Comparison of ENCODE assay signal across 15 cellular contexts in genomic region chr9:130883479-130883878, GRCh38. TPM values are rescaled to one million over a fixed set of nuclear protein-coding genes. Genes with fewer than 3 reads are reported as not detected.
DNase-seq lines count a peak whose midpoint lies in the region; ATAC-seq and TF ChIP-seq lines count a peak whose summit lies in the region.
"Had no signal": no experiment of that assay in that cellular context is flagged by ENCODE, and none has a peak within 500 bp of the region (broad histone marks: within the 10 kb centered on the region; RNA-seq: fewer than 3 reads in every experiment).

No MANE protein-coding gene starts in this region.

- H3K4me3 Mint-ChIP-seq in endodermal cell: no peak overlapping the region
- no peak overlapping the region for H3K4me3 Mint-ChIP-seq in progenitor cell of endocrine pancreas (ENCODE audit: low read depth)
- H3K4me3 Mint-ChIP-seq: CD4-positive, CD25-positive, alpha-beta regulatory T cell had no signal

- H3K4me1 ChIP-seq in endodermal cell (ENCODE audit: control insufficient read depth, insufficient read depth, low read length) (peaks cover 3% of the 10 kb centered on the region), transverse colon (peaks cover 0 to 5% (median 0%) of the 10 kb centered on the region in 4 donors)
- H3K4me1 ChIP-seq: BE2C, Caco-2, HAP-1 had no signal

- no peaks in the 10 kb centered on the region for H3K27me3 Mint-ChIP-seq in endodermal cell (ENCODE audit: insufficient read depth)
- no peaks in the 10 kb centered on the region for H3K27me3 Mint-ChIP-seq in progenitor cell of endocrine pancreas
- H3K27me3 Mint-ChIP-seq: CD4-positive, CD25-positive, alpha-beta regulatory T cell had no signal

- no peak for ATAC-seq in GM18861 (IDR thresholded peaks at IDR 0.05; ENCODE audit: unreplicated experiment)
- no peak for ATAC-seq in HG03378 (IDR thresholded peaks at IDR 0.05; ENCODE audit: unreplicated experiment)

- intact Hi-C loops in transverse colon (cut with DNase I; ENCODE audit: low total_unique reads): no loop called here

- H3K9ac ChIP-seq in endodermal cell (ENCODE audit: extremely low read depth, low read length, poor library complexity, severe bottlenecking): no peak overlapping the region

- peaks cover 85% of the 10 kb centered on the region for H3K36me3 Mint-ChIP-seq in endodermal cell (ENCODE audit: low read depth)
- peaks cover 36% of the 10 kb centered on the region for H3K36me3 Mint-ChIP-seq in progenitor cell of endocrine pancreas (ENCODE audit: insufficient read depth)

- peak overlapping the region; percentile 75; the same call in 1 of the 2 replicates for H3K27ac ChIP-seq in RWPE1
- no peak overlapping the region for H3K27ac ChIP-seq in endodermal cell (ENCODE audit: low read depth, low read length)
- H3K27ac ChIP-seq in transverse colon: no peak overlapping the region

- in situ Hi-C loops in transverse colon (cut with MboI; ENCODE audit: low pct_ligation_motif_present in 1 of 4, low pct_unique_long_range_greater_than_20kb in 1 of 4, low sequenced_read_pairs in 3 of 4): no loop called here

- no peak for TF ChIP-seq EP300 in transverse colon (IDR thresholded peaks at IDR 0.05; ENCODE audit: low read depth)

- DNase-seq in RWPE1 (ENCODE audit: low spot score): no peak
- peak; percentile 42 for DNase-seq in endodermal cell
- no peak for DNase-seq in progenitor cell of endocrine pancreas (ENCODE audit: low spot score, unreplicated experiment)
- DNase-seq in SIG-M5 (lab: John Stamatoyannopoulos, UW): no peak
- DNase-seq in transverse colon: no peak
- DNase-seq: ACHN; BE2C; C1 segment of cervical spinal cord; Caco-2; CD4-positive, CD25-positive, alpha-beta regulatory T cell had no signal

- H3K9me3 Mint-ChIP-seq in endodermal cell (no peaks in the 10 kb centered on the region), progenitor cell of endocrine pancreas (ENCODE audit: low read depth) (no peaks in the 10 kb centered on the region)
- H3K9me3 Mint-ChIP-seq: CD4-positive, CD25-positive, alpha-beta regulatory T cell had no signal

- POLR2A ChIA-PET in RWPE1 (lab: Yijun Ruan, JAX; ENCODE audit: low non-redundant PET): no interaction called here

- no peaks in the 10 kb centered on the region for H3K27me3 ChIP-seq in endodermal cell (ENCODE audit: control insufficient read depth, insufficient read depth, low read length, poor library complexity, severe bottlenecking)
- H3K27me3 ChIP-seq in transverse colon: no peaks in the 10 kb centered on the region
- H3K27me3 ChIP-seq: BE2C had no signal

- TF ChIP-seq CTCF in RWPE1 (conservative IDR thresholded peaks at IDR 0.05; ENCODE audit: low read depth) (no peak), endodermal cell (conservative IDR thresholded peaks at IDR 0.05) (no peak), progenitor cell of endocrine pancreas (IDR thresholded peaks at IDR 0.05; ENCODE audit: unreplicated experiment) (no peak), transverse colon (IDR thresholded peaks at IDR 0.05) (no peak)

- H3K36me3 ChIP-seq in endodermal cell (ENCODE audit: control insufficient read depth, insufficient read depth, low read length) (peaks cover 57% of the 10 kb centered on the region), transverse colon (peaks cover 0 to 85% (median 38%) of the 10 kb centered on the region in 4 donors)
- H3K36me3 ChIP-seq: HAP-1 had no signal

- H3K9me3 ChIP-seq in endodermal cell (ENCODE audit: control insufficient read depth, low read length) (no peaks in the 10 kb centered on the region), transverse colon (no peaks in the 10 kb centered on the region)
- H3K9me3 ChIP-seq: BE2C, Caco-2, HAP-1 had no signal

- H3K4me3 ChIP-seq in endodermal cell (ENCODE audit: low read length): no peak overlapping the region
- no peak overlapping the region for H3K4me3 ChIP-seq in transverse colon
- H3K4me3 ChIP-seq: HAP-1 had no signal

- no peak for TF ChIP-seq POLR2A in transverse colon (IDR thresholded peaks at IDR 0.05)

- H3K27ac Mint-ChIP-seq in endodermal cell (peak overlapping the region; percentile 4), progenitor cell of endocrine pancreas (peak overlapping the region; percentile 45)
- H3K27ac Mint-ChIP-seq: CD4-positive, CD25-positive, alpha-beta regulatory T cell had no signal

- CTCF ChIA-PET in RWPE1 (lab: Yijun Ruan, JAX): interaction anchor here (0.7 kb wide), 1 partner anchor 76 kb away, joined by 5 read pairs; no protein-coding TSS in a partner anchor

- H3K4me1 Mint-ChIP-seq in endodermal cell (peaks cover 6% of the 10 kb centered on the region), progenitor cell of endocrine pancreas (ENCODE audit: low read depth) (peaks cover 1% of the 10 kb centered on the region)

- 71 to 85% methylated on average over 1 to 5 of the region's 5 CpGs for WGBS in endodermal cell (ENCODE audit: insufficient coverage in 1 of 2, insufficient read length in 1 of 2), 2 experiments
- WGBS in transverse colon (ENCODE audit: low coverage in 1 of 2), 2 donors: 88% methylated on average over 4 to 5 of the region's 5 CpGs

RNA-seq across cellular contexts. Expression of gene QRFP, which starts 13.1 kb away (rescaled TPM):
- total RNA-seq in endodermal cell (not detected), progenitor cell of endocrine pancreas (not detected in 2 replicates), transverse colon (not detected)
- not detected for polyA plus RNA-seq in endodermal cell (2013, experiment 1 of 2)
- not detected for polyA plus RNA-seq in endodermal cell (2013, experiment 2 of 2)
- total RNA-seq: Caco-2; CD4-positive, CD25-positive, alpha-beta regulatory T cell; H1; HT-29 had no signal
- polyA plus RNA-seq: CD4-positive, CD25-positive, alpha-beta regulatory T cell; H1 had no signal

RNA-seq across cellular contexts. Expression of gene ABL1, which starts 48.4 kb away (rescaled TPM):
- 10 to 100 TPM; 78.8 to 94.1 TPM for total RNA-seq in endodermal cell
- polyA plus RNA-seq in endodermal cell (2013, experiment 1 of 2): 62.3 TPM
- polyA plus RNA-seq in endodermal cell (2013, experiment 2 of 2): 60.4 TPM
- total RNA-seq in progenitor cell of endocrine pancreas: 113 TPM in 2 replicates
- 10 to 100 TPM; 66.9 to 97.1 (median 81.8) TPM for total RNA-seq in transverse colon

RNA-seq across cellular contexts. Expression of gene FIBCD1, which starts 55.6 kb away (rescaled TPM):
- 1 to 10 TPM; 2.8 to 3.7 TPM for total RNA-seq in endodermal cell
- polyA plus RNA-seq in endodermal cell (2013, experiment 1 of 2): 4.3 TPM
- 3.4 TPM for polyA plus RNA-seq in endodermal cell (2013, experiment 2 of 2)
- not detected in 2 replicates for total RNA-seq in progenitor cell of endocrine pancreas
- 10 to 100 TPM in 1 of 4 donors, 1 to 10 TPM in 2, not detected in 1; 1.6 to 54.7 (median 3.3) TPM for total RNA-seq in transverse colon
- total RNA-seq: Caco-2; CD4-positive, CD25-positive, alpha-beta regulatory T cell had no signal
- polyA plus RNA-seq: CD4-positive, CD25-positive, alpha-beta regulatory T cell had no signal
